Comparison of ENCODE assay signal across 1 cellular context in genomic region chr10:27192284-27192683, GRCh38.
TF ChIP-seq lines count a peak whose summit lies in the region.

No MANE protein-coding gene starts in this region.

TF ChIP-seq in HEK293, 187 proteins besides CTCF, POLR2A, EP300 and RAD21 (continued from another document):
- TF ChIP-seq ZBTB17 (tag by site-specific recombination; IDR thresholded peaks at IDR 0.05) = 0 out of 2 replicates have a peak, but pooled peaks have one; percentile 16
- TF ChIP-seq ZFP3 (tag by site-specific recombination; IDR thresholded peaks at IDR 0.05; ENCODE audit: low read depth) = no peak
- TF ChIP-seq HIC1 (tag by site-specific recombination; IDR thresholded peaks at IDR 0.05) = peak; percentile 49; the same call in 1 of the 2 replicates
- TF ChIP-seq GLIS2 (tag by site-specific recombination; IDR thresholded peaks at IDR 0.05) = no peak
- TF ChIP-seq ZNF37A (tag by site-specific recombination; IDR thresholded peaks at IDR 0.05) = no peak
- peak; percentile 82 for TF ChIP-seq ZNF629 (tag by site-specific recombination; IDR thresholded peaks at IDR 0.05)
- no peak for TF ChIP-seq IKZF3 (tag by site-specific recombination; IDR thresholded peaks at IDR 0.05)
- TF ChIP-seq PRDM4 (tag by site-specific recombination; IDR thresholded peaks at IDR 0.05) = no peak
